In genomic region chr1:165426745-165427144, GRCh38 we compare ENCODE assay signal across 23 cellular contexts. TPM values are rescaled to one million over a fixed set of nuclear protein-coding genes. Genes with fewer than 3 reads are reported as not detected.
"Had no signal": no experiment of that assay in that cellular context is flagged by ENCODE, and none has a peak within 500 bp of the region (broad histone marks: within the 10 kb centered on the region; RNA-seq: fewer than 3 reads in every experiment).

No MANE protein-coding gene starts in this region.

- DNase-seq: activated B cell treated with CpG ODN at 0.5 μM for 24 hours; activated CD4-positive, alpha-beta T cell treated with anti-CD3 and anti-CD28 coated beads for 1 hour; activated CD4-positive, alpha-beta T cell treated with anti-CD3 and anti-CD28 coated beads, Interleukin-2, amount 10 ng/mL, durations not matched to agents 24 days and 14 days; activated CD4-positive, alpha-beta T cell treated with anti-CD3 and anti-CD28 coated beads, Interleukin-2, amount 50 U/mL, for 48 hours; activated CD8-positive, alpha-beta memory T cell treated with anti-CD3 and anti-CD28 coated beads, Interleukin-2, amount 10 ng/mL, durations not matched to agents 7 days and 5 days; activated effector memory CD4-positive, alpha-beta T cell treated with anti-CD3 and anti-CD28 coated beads, Interleukin-2, amount 50 U/mL, for 16 hours; activated naive CD4-positive, alpha-beta T cell treated with Interleukin-2 at 50 U/mL for 16 hours; activated naive CD8-positive, alpha-beta T cell treated with anti-CD3 and anti-CD28 coated beads, Interleukin-2, amount 50 U/mL, for 24 hours; activated T-cell treated with anti-CD3 and anti-CD28 coated beads, Interleukin-2, amount 50 U/mL, for 4 hours; amniotic stem cell; Karpas-422; MM.1S; NCI-H1105 treated with DMSO at 0.1 percent for 48 hours; NCI-H1436 treated with DMSO at 0.1 percent for 48 hours; NCI-H187; NCI-H2081 treated with DMSO at 0.1 percent for 48 hours; NCI-H446; NCI-H524; PC-3; SHP77 treated with DMSO at 0.1 percent for 48 hours had no signal

- H3K4me3 ChIP-seq: cardiac muscle cell had no signal

- FAIRE-seq: astrocyte, RCC 7860 had no signal

- H3K27me3 ChIP-seq: cardiac muscle cell had no signal

RNA-seq across cellular contexts. Expression of gene RXRG, which starts 18.2 kb away (rescaled TPM):
- total RNA-seq: activated B cell treated with CpG ODN at 0.5 μM for 24 hours; activated CD4-positive, alpha-beta T cell treated with anti-CD3 and anti-CD28 coated beads, Interleukin-2, amount 10 ng/mL, durations not matched to agents 24 days and 14 days; activated CD8-positive, alpha-beta memory T cell treated with anti-CD3 and anti-CD28 coated beads, Interleukin-2, amount 10 ng/mL, durations not matched to agents 7 days and 5 days; activated T-cell treated with anti-CD3 and anti-CD28 coated beads, Interleukin-2, amount 50 U/mL, for 4 hours; astrocyte; PC-3 had no signal
